In genomic region chr2:48238381-48238780, GRCh38 we compare ENCODE assay signal across 32 cellular contexts.
"Had no signal": no experiment of that assay in that cellular context is flagged by ENCODE, and none has a peak within 500 bp of the region (broad histone marks: within the 10 kb centered on the region; RNA-seq: fewer than 3 reads in every experiment).

No MANE protein-coding gene starts in this region.

- H3K36me3 ChIP-seq: adrenal gland, esophagus muscularis mucosa, gastrocnemius medialis had no signal

- H3K27me3 ChIP-seq: adrenal gland, body of pancreas, dorsolateral prefrontal cortex, esophagus muscularis mucosa, foreskin keratinocyte, gastrocnemius medialis had no signal

- ATAC-seq: activated CD4-positive, CD25-positive, alpha-beta regulatory T cell treated with anti-CD3 and anti-CD28 coated beads, Interleukin-2, amount 50 U/mL, for 24 hours; activated CD8-positive, alpha-beta memory T cell treated with anti-CD3 and anti-CD28 coated beads, Interleukin-2, amount 10 ng/mL, durations not matched to agents 7 days and 5 days; activated CD8-positive, alpha-beta T cell treated with anti-CD3 and anti-CD28 coated beads, Interleukin-2, amount 10 ng/mL, durations not matched to agents 7 days and 5 days; activated naive CD8-positive, alpha-beta T cell treated with anti-CD3 and anti-CD28 coated beads, Interleukin-2, amount 50 U/mL, for 24 hours; body of pancreas; foreskin keratinocyte; gastrocnemius medialis; T-cell had no signal

- H3K4me3 ChIP-seq: adrenal gland, body of pancreas, coronary artery, dorsolateral prefrontal cortex, esophagus muscularis mucosa, gastrocnemius medialis had no signal

- H3K9me3 ChIP-seq: adrenal gland, body of pancreas, esophagus muscularis mucosa, gastrocnemius medialis had no signal

- DNase-seq: activated B cell treated with CpG ODN at 0.5 μM for 24 hours; activated CD4-positive, alpha-beta memory T cell treated with anti-CD3 and anti-CD28 coated beads for 36 hours; activated CD4-positive, alpha-beta T cell treated with anti-CD3 and anti-CD28 coated beads for 48 hours; activated CD4-positive, alpha-beta T cell treated with anti-CD3 and anti-CD28 coated beads, Interleukin-2, amount 50 U/mL, for 1 hour; activated CD8-positive, alpha-beta memory T cell treated with anti-CD3 and anti-CD28 coated beads, Interleukin-2, amount 10 ng/mL, durations not matched to agents 7 days and 5 days; activated CD8-positive, alpha-beta memory T cell treated with anti-CD3 and anti-CD28 coated beads, Interleukin-2, amount 50 U/mL, for 4 hours; activated CD8-positive, alpha-beta T cell treated with anti-CD3 and anti-CD28 coated beads, Interleukin-2, amount 10 ng/mL, durations not matched to agents 7 days and 5 days; activated effector memory CD4-positive, alpha-beta T cell treated with anti-CD3 and anti-CD28 coated beads, Interleukin-2, amount 50 U/mL, for 16 hours; activated naive CD4-positive, alpha-beta T cell treated with anti-CD3 and anti-CD28 coated beads for 36 hours; activated naive CD8-positive, alpha-beta T cell treated with anti-CD3 and anti-CD28 coated beads for 36 hours; activated naive CD8-positive, alpha-beta T cell treated with anti-CD3 and anti-CD28 coated beads, Interleukin-2, amount 50 U/mL, for 24 hours; activated T-cell treated with anti-CD3 and anti-CD28 coated beads, Interleukin-2, amount 50 U/mL, for 1 hour; activated T-cell treated with anti-CD3 and anti-CD28 coated beads, Interleukin-2, amount 50 U/mL, for 48 hours; adrenal gland; amygdala; aorta; body of pancreas; central memory CD4-positive, alpha-beta T cell; dorsolateral prefrontal cortex; effector memory CD4-positive, alpha-beta T cell; endodermal cell; erythroblast; foreskin keratinocyte; gastrocnemius medialis; glutamatergic neuron; SW 1271; T-cell; T1000; WERI-Rb-1 had no signal

- H3K27ac ChIP-seq: adrenal gland, body of pancreas, coronary artery, dorsolateral prefrontal cortex, esophagus muscularis mucosa, foreskin keratinocyte, gastrocnemius medialis, WERI-Rb-1 had no signal

- H3K4me1 ChIP-seq: adrenal gland, body of pancreas, foreskin keratinocyte had no signal
